1 cellular context compared by ENCODE assay signal in the genomic region with DNA sequence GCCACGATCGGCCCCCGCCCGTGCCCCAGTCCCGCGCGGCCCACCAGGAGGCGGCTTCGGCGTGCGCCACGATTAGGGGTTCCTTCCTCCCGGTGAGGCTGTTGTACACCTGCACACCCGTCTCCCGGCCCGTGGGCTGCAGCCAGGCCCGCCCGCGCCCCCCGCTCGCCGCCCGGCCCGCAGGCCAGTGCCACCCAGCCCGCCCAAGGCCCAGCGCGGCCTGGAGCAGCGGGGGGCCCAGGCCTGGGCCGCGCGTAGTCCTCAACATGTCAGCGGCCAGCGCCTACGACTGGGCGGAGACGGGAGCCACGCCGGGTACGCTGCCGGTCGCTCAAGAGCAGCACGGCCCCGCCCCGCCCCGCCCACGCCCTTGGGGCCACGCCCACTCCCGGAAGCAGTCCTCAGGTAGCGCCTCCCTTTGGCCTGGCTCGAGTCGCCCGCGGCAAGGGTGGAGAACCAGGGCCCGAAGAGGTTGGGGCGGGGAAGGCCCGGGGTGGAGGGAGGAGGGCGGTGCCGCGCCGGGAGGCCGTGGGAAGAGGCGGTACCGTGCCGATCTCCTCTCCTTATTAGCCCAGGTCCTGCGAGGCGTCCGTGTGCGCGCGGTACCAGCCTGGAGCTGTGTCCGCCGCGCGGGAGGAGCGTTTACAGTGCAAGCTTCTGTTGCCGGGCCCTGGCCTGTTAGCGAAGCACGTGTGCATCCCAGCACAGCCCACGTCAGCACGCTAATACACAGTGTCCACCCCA.
TF ChIP-seq lines count a peak whose summit lies in the region.

A gene with protein sequence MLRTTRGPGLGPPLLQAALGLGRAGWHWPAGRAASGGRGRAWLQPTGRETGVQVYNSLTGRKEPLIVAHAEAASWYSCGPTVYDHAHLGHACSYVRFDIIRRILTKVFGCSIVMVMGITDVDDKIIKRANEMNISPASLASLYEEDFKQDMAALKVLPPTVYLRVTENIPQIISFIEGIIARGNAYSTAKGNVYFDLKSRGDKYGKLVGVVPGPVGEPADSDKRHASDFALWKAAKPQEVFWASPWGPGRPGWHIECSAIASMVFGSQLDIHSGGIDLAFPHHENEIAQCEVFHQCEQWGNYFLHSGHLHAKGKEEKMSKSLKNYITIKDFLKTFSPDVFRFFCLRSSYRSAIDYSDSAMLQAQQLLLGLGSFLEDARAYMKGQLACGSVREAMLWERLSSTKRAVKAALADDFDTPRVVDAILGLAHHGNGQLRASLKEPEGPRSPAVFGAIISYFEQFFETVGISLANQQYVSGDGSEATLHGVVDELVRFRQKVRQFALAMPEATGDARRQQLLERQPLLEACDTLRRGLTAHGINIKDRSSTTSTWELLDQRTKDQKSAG (minus strand): TSS at position 291 of the 744 bp plus-strand sequence. CDS start 23 bp downstream, at position 268.

TF ChIP-seq in HepG2, 621 proteins besides CTCF, POLR2A, EP300 and RAD21 (continued from another document and continues in another):
- TF ChIP-seq, protein P1, sequence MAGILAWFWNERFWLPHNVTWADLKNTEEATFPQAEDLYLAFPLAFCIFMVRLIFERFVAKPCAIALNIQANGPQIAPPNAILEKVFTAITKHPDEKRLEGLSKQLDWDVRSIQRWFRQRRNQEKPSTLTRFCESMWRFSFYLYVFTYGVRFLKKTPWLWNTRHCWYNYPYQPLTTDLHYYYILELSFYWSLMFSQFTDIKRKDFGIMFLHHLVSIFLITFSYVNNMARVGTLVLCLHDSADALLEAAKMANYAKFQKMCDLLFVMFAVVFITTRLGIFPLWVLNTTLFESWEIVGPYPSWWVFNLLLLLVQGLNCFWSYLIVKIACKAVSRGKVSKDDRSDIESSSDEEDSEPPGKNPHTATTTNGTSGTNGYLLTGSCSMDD (CRISPR knock-in tag; IDR thresholded peaks at IDR 0.05), result no peak
- TF ChIP-seq ZBTB7A (CRISPR knock-in tag; IDR thresholded peaks at IDR 0.05), result peak; percentile 52; the same call in 1 of the 2 replicates
- no peak for TF ChIP-seq ZNF34 (CRISPR knock-in tag; IDR thresholded peaks at IDR 0.05; ENCODE audit: borderline replicate concordance)
- peak; percentile 60; the same call in 1 of the 2 replicates for TF ChIP-seq ZNF431 (CRISPR knock-in tag; IDR thresholded peaks at IDR 0.05; ENCODE audit: borderline replicate concordance, low read depth)
- no peak for TF ChIP-seq ZNF75D (CRISPR knock-in tag; IDR thresholded peaks at IDR 0.05; ENCODE audit: borderline replicate concordance)
- TF ChIP-seq, protein P2, sequence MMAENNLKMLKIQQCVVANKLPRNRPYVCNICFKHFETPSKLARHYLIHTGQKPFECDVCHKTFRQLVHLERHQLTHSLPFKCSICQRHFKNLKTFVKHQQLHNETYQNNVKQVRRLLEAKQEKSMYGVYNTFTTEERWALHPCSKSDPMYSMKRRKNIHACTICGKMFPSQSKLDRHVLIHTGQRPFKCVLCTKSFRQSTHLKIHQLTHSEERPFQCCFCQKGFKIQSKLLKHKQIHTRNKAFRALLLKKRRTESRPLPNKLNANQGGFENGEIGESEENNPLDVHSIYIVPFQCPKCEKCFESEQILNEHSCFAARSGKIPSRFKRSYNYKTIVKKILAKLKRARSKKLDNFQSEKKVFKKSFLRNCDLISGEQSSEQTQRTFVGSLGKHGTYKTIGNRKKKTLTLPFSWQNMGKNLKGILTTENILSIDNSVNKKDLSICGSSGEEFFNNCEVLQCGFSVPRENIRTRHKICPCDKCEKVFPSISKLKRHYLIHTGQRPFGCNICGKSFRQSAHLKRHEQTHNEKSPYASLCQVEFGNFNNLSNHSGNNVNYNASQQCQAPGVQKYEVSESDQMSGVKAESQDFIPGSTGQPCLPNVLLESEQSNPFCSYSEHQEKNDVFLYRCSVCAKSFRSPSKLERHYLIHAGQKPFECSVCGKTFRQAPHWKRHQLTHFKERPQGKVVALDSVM (CRISPR knock-in tag; IDR thresholded peaks at IDR 0.05), result peak; percentile 35; the same call in 1 of the 2 replicates
- TF ChIP-seq, protein P3, sequence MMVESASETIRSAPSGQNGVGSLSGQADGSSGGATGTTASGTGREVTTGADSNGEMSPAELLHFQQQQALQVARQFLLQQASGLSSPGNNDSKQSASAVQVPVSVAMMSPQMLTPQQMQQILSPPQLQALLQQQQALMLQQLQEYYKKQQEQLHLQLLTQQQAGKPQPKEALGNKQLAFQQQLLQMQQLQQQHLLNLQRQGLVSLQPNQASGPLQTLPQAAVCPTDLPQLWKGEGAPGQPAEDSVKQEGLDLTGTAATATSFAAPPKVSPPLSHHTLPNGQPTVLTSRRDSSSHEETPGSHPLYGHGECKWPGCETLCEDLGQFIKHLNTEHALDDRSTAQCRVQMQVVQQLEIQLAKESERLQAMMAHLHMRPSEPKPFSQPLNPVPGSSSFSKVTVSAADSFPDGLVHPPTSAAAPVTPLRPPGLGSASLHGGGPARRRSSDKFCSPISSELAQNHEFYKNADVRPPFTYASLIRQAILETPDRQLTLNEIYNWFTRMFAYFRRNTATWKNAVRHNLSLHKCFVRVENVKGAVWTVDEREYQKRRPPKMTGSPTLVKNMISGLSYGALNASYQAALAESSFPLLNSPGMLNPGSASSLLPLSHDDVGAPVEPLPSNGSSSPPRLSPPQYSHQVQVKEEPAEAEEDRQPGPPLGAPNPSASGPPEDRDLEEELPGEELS (CRISPR knock-in tag; IDR thresholded peaks at IDR 0.05), result no peak
- TF ChIP-seq ZNF207 (IDR thresholded peaks at IDR 0.05; ENCODE audit: borderline replicate concordance), result no peak
- TF ChIP-seq RARA (CRISPR knock-in tag; IDR thresholded peaks at IDR 0.05), result no peak; the same call in 1 of the 2 replicates
- peak; percentile 75; the same call in 1 of the 2 replicates for TF ChIP-seq SIN3A (IDR thresholded peaks at IDR 0.05; ENCODE audit: borderline replicate concordance, low read depth, low read length)
- TF ChIP-seq, protein P4, sequence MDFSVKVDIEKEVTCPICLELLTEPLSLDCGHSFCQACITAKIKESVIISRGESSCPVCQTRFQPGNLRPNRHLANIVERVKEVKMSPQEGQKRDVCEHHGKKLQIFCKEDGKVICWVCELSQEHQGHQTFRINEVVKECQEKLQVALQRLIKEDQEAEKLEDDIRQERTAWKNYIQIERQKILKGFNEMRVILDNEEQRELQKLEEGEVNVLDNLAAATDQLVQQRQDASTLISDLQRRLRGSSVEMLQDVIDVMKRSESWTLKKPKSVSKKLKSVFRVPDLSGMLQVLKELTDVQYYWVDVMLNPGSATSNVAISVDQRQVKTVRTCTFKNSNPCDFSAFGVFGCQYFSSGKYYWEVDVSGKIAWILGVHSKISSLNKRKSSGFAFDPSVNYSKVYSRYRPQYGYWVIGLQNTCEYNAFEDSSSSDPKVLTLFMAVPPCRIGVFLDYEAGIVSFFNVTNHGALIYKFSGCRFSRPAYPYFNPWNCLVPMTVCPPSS (IDR thresholded peaks at IDR 0.05), result no peak
- TF ChIP-seq PCBP1 (IDR thresholded peaks at IDR 0.05; ENCODE audit: borderline replicate concordance, low read depth, low read length), result no peak
- peak; percentile 38; the same call in 1 of the 2 replicates for TF ChIP-seq HDAC2 (CRISPR knock-in tag; IDR thresholded peaks at IDR 0.05)
- TF ChIP-seq ZNF773 (CRISPR knock-in tag; IDR thresholded peaks at IDR 0.05; ENCODE audit: borderline replicate concordance), result no peak
- peak; percentile 99 for TF ChIP-seq SP4 (CRISPR knock-in tag; IDR thresholded peaks at IDR 0.05)
- no peak for TF ChIP-seq ZNF33B (CRISPR knock-in tag; IDR thresholded peaks at IDR 0.05)
- TF ChIP-seq, protein P5, sequence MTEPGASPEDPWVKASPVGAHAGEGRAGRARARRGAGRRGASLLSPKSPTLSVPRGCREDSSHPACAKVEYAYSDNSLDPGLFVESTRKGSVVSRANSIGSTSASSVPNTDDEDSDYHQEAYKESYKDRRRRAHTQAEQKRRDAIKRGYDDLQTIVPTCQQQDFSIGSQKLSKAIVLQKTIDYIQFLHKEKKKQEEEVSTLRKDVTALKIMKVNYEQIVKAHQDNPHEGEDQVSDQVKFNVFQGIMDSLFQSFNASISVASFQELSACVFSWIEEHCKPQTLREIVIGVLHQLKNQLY (CRISPR knock-in tag; IDR thresholded peaks at IDR 0.05), result no peak
- TF ChIP-seq CEBPG (CRISPR knock-in tag; IDR thresholded peaks at IDR 0.05), result no peak
- TF ChIP-seq MATR3 (CRISPR knock-in tag; IDR thresholded peaks at IDR 0.05), result no peak
- TF ChIP-seq MTF1 (CRISPR knock-in tag; IDR thresholded peaks at IDR 0.05), result no peak
- TF ChIP-seq ZMYM4 (CRISPR knock-in tag; IDR thresholded peaks at IDR 0.05), result peak; percentile 77
- TF ChIP-seq GABPA (IDR thresholded peaks at IDR 0.05; ENCODE audit: low read depth, low read length), result no peak
- peak; percentile 72 for TF ChIP-seq GABPA (CRISPR knock-in tag; IDR thresholded peaks at IDR 0.05; ENCODE audit: low read depth)
- no peak for TF ChIP-seq ZNF766 (CRISPR knock-in tag; IDR thresholded peaks at IDR 0.05; ENCODE audit: borderline replicate concordance)
- TF ChIP-seq PITX1 (CRISPR knock-in tag; IDR thresholded peaks at IDR 0.05), result peak; percentile 42; the same call in 1 of the 2 replicates
- TF ChIP-seq TEAD3 (CRISPR knock-in tag; optimal IDR thresholded peaks at IDR 0.05; ENCODE audit: borderline replicate concordance), result peak; percentile 14
- TF ChIP-seq ZNF563 (CRISPR knock-in tag; IDR thresholded peaks at IDR 0.05), result peak; percentile 46; the same call in 1 of the 2 replicates
- TF ChIP-seq ZNF337 (CRISPR knock-in tag; IDR thresholded peaks at IDR 0.05; ENCODE audit: borderline replicate concordance, low read depth), result no peak
- no peak for TF ChIP-seq NKX3-1 (CRISPR knock-in tag; IDR thresholded peaks at IDR 0.05)
- no peak for TF ChIP-seq SNAPC2 (CRISPR knock-in tag; IDR thresholded peaks at IDR 0.05)
- no peak for TF ChIP-seq ZNF775 (CRISPR knock-in tag; IDR thresholded peaks at IDR 0.05; ENCODE audit: borderline replicate concordance)
- TF ChIP-seq KDM1A (CRISPR knock-in tag; IDR thresholded peaks at IDR 0.05), result no peak
- no peak for TF ChIP-seq PAWR (CRISPR knock-in tag; IDR thresholded peaks at IDR 0.05; ENCODE audit: borderline replicate concordance)
- TF ChIP-seq ZBTB3 (CRISPR knock-in tag; IDR thresholded peaks at IDR 0.05; ENCODE audit: borderline replicate concordance, low read depth), result no peak
- no peak for TF ChIP-seq ZNF496 (CRISPR knock-in tag; IDR thresholded peaks at IDR 0.05; ENCODE audit: insufficient replicate concordance)
- no peak for TF ChIP-seq KDM6A (CRISPR knock-in tag; IDR thresholded peaks at IDR 0.05; ENCODE audit: low read depth)
- TF ChIP-seq HCFC1 (IDR thresholded peaks at IDR 0.05; ENCODE audit: low read depth, low read length), result no peak; the same call in 1 of the 2 replicates
- no peak for TF ChIP-seq KLF13 (CRISPR knock-in tag; IDR thresholded peaks at IDR 0.05)
- TF ChIP-seq AGO2 (optimal IDR thresholded peaks at IDR 0.05; ENCODE audit: low read depth, low read length), result peak; percentile 33
- TF ChIP-seq, protein P6, sequence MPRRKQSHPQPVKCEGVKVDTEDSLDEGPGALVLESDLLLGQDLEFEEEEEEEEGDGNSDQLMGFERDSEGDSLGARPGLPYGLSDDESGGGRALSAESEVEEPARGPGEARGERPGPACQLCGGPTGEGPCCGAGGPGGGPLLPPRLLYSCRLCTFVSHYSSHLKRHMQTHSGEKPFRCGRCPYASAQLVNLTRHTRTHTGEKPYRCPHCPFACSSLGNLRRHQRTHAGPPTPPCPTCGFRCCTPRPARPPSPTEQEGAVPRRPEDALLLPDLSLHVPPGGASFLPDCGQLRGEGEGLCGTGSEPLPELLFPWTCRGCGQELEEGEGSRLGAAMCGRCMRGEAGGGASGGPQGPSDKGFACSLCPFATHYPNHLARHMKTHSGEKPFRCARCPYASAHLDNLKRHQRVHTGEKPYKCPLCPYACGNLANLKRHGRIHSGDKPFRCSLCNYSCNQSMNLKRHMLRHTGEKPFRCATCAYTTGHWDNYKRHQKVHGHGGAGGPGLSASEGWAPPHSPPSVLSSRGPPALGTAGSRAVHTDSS (CRISPR knock-in tag; conservative IDR thresholded peaks at IDR 0.05), result no peak
- no peak for TF ChIP-seq MTF2 (CRISPR knock-in tag; IDR thresholded peaks at IDR 0.05; ENCODE audit: borderline replicate concordance)
- TF ChIP-seq NCOA5 (CRISPR knock-in tag; IDR thresholded peaks at IDR 0.05), result no peak
- TF ChIP-seq ZNF841 (CRISPR knock-in tag; IDR thresholded peaks at IDR 0.05; ENCODE audit: borderline replicate concordance), result no peak
- TF ChIP-seq, protein P7, sequence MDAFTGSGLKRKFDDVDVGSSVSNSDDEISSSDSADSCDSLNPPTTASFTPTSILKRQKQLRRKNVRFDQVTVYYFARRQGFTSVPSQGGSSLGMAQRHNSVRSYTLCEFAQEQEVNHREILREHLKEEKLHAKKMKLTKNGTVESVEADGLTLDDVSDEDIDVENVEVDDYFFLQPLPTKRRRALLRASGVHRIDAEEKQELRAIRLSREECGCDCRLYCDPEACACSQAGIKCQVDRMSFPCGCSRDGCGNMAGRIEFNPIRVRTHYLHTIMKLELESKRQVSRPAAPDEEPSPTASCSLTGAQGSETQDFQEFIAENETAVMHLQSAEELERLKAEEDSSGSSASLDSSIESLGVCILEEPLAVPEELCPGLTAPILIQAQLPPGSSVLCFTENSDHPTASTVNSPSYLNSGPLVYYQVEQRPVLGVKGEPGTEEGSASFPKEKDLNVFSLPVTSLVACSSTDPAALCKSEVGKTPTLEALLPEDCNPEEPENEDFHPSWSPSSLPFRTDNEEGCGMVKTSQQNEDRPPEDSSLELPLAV (CRISPR knock-in tag; conservative IDR thresholded peaks at IDR 0.05; ENCODE audit: low read depth), result no peak
- no peak for TF ChIP-seq SNRNP70 (IDR thresholded peaks at IDR 0.05; ENCODE audit: low read depth, low read length)
- TF ChIP-seq KAT2B (IDR thresholded peaks at IDR 0.05; ENCODE audit: borderline replicate concordance, low read depth, low read length), result no peak
- no peak for TF ChIP-seq ZNF296 (CRISPR knock-in tag; conservative IDR thresholded peaks at IDR 0.05)
- no peak for TF ChIP-seq PHF5A (CRISPR knock-in tag; IDR thresholded peaks at IDR 0.05; ENCODE audit: low read depth, unreplicated experiment)
- TF ChIP-seq, protein P8, sequence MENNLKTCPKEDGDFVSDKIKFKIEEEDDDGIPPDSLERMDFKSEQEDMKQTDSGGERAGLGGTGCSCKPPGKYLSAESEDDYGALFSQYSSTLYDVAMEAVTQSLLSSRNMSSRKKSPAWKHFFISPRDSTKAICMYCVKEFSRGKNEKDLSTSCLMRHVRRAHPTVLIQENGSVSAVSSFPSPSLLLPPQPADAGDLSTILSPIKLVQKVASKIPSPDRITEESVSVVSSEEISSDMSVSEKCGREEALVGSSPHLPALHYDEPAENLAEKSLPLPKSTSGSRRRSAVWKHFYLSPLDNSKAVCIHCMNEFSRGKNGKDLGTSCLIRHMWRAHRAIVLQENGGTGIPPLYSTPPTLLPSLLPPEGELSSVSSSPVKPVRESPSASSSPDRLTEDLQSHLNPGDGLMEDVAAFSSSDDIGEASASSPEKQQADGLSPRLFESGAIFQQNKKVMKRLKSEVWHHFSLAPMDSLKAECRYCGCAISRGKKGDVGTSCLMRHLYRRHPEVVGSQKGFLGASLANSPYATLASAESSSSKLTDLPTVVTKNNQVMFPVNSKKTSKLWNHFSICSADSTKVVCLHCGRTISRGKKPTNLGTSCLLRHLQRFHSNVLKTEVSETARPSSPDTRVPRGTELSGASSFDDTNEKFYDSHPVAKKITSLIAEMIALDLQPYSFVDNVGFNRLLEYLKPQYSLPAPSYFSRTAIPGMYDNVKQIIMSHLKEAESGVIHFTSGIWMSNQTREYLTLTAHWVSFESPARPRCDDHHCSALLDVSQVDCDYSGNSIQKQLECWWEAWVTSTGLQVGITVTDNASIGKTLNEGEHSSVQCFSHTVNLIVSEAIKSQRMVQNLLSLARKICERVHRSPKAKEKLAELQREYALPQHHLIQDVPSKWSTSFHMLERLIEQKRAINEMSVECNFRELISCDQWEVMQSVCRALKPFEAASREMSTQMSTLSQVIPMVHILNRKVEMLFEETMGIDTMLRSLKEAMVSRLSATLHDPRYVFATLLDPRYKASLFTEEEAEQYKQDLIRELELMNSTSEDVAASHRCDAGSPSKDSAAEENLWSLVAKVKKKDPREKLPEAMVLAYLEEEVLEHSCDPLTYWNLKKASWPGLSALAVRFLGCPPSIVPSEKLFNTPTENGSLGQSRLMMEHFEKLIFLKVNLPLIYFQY (CRISPR knock-in tag; IDR thresholded peaks at IDR 0.05; ENCODE audit: borderline replicate concordance), result no peak; the same call in 1 of the 2 replicates
